ENCODE assay signal across 26 cellular contexts in genomic region chr9:92385001-92385400, GRCh38. TPM values are rescaled to one million over a fixed set of nuclear protein-coding genes. Genes with fewer than 3 reads are reported as not detected.
DNase-seq lines count a peak whose midpoint lies in the region; ATAC-seq and TF ChIP-seq lines count a peak whose summit lies in the region.
"Had no signal": no experiment of that assay in that cellular context is flagged by ENCODE, and none has a peak within 500 bp of the region (broad histone marks: within the 10 kb centered on the region; RNA-seq: fewer than 3 reads in every experiment).

No MANE protein-coding gene starts in this region.

- H3K9me3 ChIP-seq in ascending aorta (no peaks in the 10 kb centered on the region), testis (no peaks in the 10 kb centered on the region)
- H3K9me3 ChIP-seq: adrenal gland, pancreas had no signal

- H3K4me3 ChIP-seq in ascending aorta (peak overlapping the region in 1 of 2 donors; percentile 7), fibroblast of the aortic adventitia (ENCODE audit: low read depth, low read length) (no peak overlapping the region), testis (no peak overlapping the region)
- H3K4me3 ChIP-seq: adrenal gland, K562, pancreas had no signal

- H3K9me3 Mint-ChIP-seq in osteocyte (ENCODE audit: unreplicated experiment), result no peaks in the 10 kb centered on the region
- no peaks in the 10 kb centered on the region for H3K9me3 Mint-ChIP-seq in activated naive CD4-positive, alpha-beta T cell treated with anti-CD3 and anti-CD28 coated beads for 36 hours
- H3K9me3 Mint-ChIP-seq: activated B cell treated with CpG ODN at 0.5 μM for 24 hours; activated CD4-positive, alpha-beta memory T cell treated with anti-CD3 and anti-CD28 coated beads, Interleukin-2, amount 10 ng/mL, durations not matched to agents 7 days and 5 days; naive thymus-derived CD8-positive, alpha-beta T cell had no signal

- no peak for ATAC-seq in GM21529 (IDR thresholded peaks at IDR 0.05; ENCODE audit: unreplicated experiment)
- ATAC-seq: HCT116; K562; naive thymus-derived CD8-positive, alpha-beta T cell; pancreas had no signal

- H3K36me3 ChIP-seq in ascending aorta, result peaks cover 0 to 9% of the 10 kb centered on the region in 2 donors
- H3K36me3 ChIP-seq in testis (ENCODE audit: low read depth, missing control alignments), result no peaks in the 10 kb centered on the region
- H3K36me3 ChIP-seq: adrenal gland, pancreas had no signal

- H3K27ac ChIP-seq in ascending aorta (peak overlapping the region; percentile 83 to 87), testis (peak overlapping the region in 1 of 2 donors; percentile 51)
- H3K27ac ChIP-seq: pancreas had no signal

- TF ChIP-seq CTCF in ascending aorta (IDR thresholded peaks at IDR 0.05), result no peak
- no peak for TF ChIP-seq CTCF in fibroblast of the aortic adventitia (IDR thresholded peaks at IDR 0.05; ENCODE audit: insufficient read depth, low read length)
- TF ChIP-seq CTCF in osteocyte (IDR thresholded peaks at IDR 0.05), result no peak
- no peak for TF ChIP-seq CTCF in testis (IDR thresholded peaks at IDR 0.05)

- peaks cover 36% of the 10 kb centered on the region for H3K4me1 Mint-ChIP-seq in osteocyte (ENCODE audit: unreplicated experiment)
- H3K4me1 Mint-ChIP-seq in activated naive CD4-positive, alpha-beta T cell treated with anti-CD3 and anti-CD28 coated beads for 36 hours (ENCODE audit: low read depth), result peaks cover 4% of the 10 kb centered on the region
- H3K4me1 Mint-ChIP-seq: activated B cell treated with CpG ODN at 0.5 μM for 24 hours; activated CD4-positive, alpha-beta memory T cell treated with anti-CD3 and anti-CD28 coated beads, Interleukin-2, amount 10 ng/mL, durations not matched to agents 7 days and 5 days; CD14-positive monocyte had no signal

- H3K4me1 ChIP-seq in ascending aorta, result peaks cover 0 to 21% of the 10 kb centered on the region in 2 donors
- H3K4me1 ChIP-seq in testis, result no peaks in the 10 kb centered on the region
- H3K4me1 ChIP-seq: pancreas had no signal

- no peaks in the 10 kb centered on the region for H3K27me3 Mint-ChIP-seq in osteocyte (ENCODE audit: unreplicated experiment)
- no peaks in the 10 kb centered on the region for H3K27me3 Mint-ChIP-seq in activated naive CD4-positive, alpha-beta T cell treated with anti-CD3 and anti-CD28 coated beads for 36 hours (ENCODE audit: low read depth)
- H3K27me3 Mint-ChIP-seq: activated B cell treated with CpG ODN at 0.5 μM for 24 hours; activated CD4-positive, alpha-beta memory T cell treated with anti-CD3 and anti-CD28 coated beads, Interleukin-2, amount 10 ng/mL, durations not matched to agents 7 days and 5 days; naive thymus-derived CD8-positive, alpha-beta T cell had no signal

- TF ChIP-seq POLR2A in testis (IDR thresholded peaks at IDR 0.05), result no peak

- DNase-seq in EH (ENCODE audit: low read depth), result peak; percentile 27
- DNase-seq in ascending aorta (ENCODE audit: low spot score in 2 of 2), result no peak
- DNase-seq in fibroblast of the aortic adventitia (ENCODE audit: low read depth), result peak; percentile 90
- no peak for DNase-seq in osteocyte (ENCODE audit: extremely low spot score, unreplicated experiment)
- no peak for DNase-seq in stimulated activated CD4-positive, alpha-beta T cell treated with anti-CD3 and anti-CD28 coated beads, Interleukin-4, amount 100 ng/mL, for 24 hours
- no peak for DNase-seq in testis
- DNase-seq in activated naive CD4-positive, alpha-beta T cell treated with anti-CD3 and anti-CD28 coated beads for 36 hours, result no peak
- DNase-seq: activated B cell treated with CpG ODN at 0.5 μM for 24 hours; activated CD4-positive, alpha-beta memory T cell treated with anti-CD3 and anti-CD28 coated beads, Interleukin-2, amount 10 ng/mL, durations not matched to agents 7 days and 5 days; activated gamma-delta T cell; activated T-cell treated with anti-CD3 and anti-CD28 coated beads for 4 hours; adrenal gland; caudate nucleus; naive thymus-derived CD8-positive, alpha-beta T cell; NCI-H1694 treated with DMSO at 0.1 percent for 48 hours; NCI-H2171 treated with DMSO at 0.1 percent for 48 hours; NCI-H526 treated with DMSO at 0.1 percent for 48 hours; pancreas; right cardiac atrium; RPMI8226; T-helper 9 cell had no signal

- intact Hi-C loops in ascending aorta (cut with DNase I) (no loop called here), testis (cut with DNase I; ENCODE audit: low total_unique reads) (no loop called here)
- intact Hi-C loops in activated naive CD4-positive, alpha-beta T cell treated with anti-CD3 and anti-CD28 coated beads for 36 hours (cut with micrococcal nuclease), result no loop called here

- H3K36me3 Mint-ChIP-seq in osteocyte (ENCODE audit: unreplicated experiment), result peaks cover 13% of the 10 kb centered on the region
- peaks cover 5% of the 10 kb centered on the region for H3K36me3 Mint-ChIP-seq in activated naive CD4-positive, alpha-beta T cell treated with anti-CD3 and anti-CD28 coated beads for 36 hours (ENCODE audit: low read depth)

- H3K27me3 ChIP-seq in ascending aorta (no peaks in the 10 kb centered on the region), testis (no peaks in the 10 kb centered on the region)
- H3K27me3 ChIP-seq: adrenal gland, pancreas had no signal

- peak overlapping the region; percentile 71 for H3K27ac Mint-ChIP-seq in osteocyte (ENCODE audit: unreplicated experiment)
- no peak overlapping the region for H3K27ac Mint-ChIP-seq in activated naive CD4-positive, alpha-beta T cell treated with anti-CD3 and anti-CD28 coated beads for 36 hours
- H3K27ac Mint-ChIP-seq: activated B cell treated with CpG ODN at 0.5 μM for 24 hours; activated CD4-positive, alpha-beta memory T cell treated with anti-CD3 and anti-CD28 coated beads, Interleukin-2, amount 10 ng/mL, durations not matched to agents 7 days and 5 days; CD14-positive monocyte; naive thymus-derived CD8-positive, alpha-beta T cell had no signal

- CTCF ChIA-PET in activated naive CD4-positive, alpha-beta T cell treated with anti-CD3 and anti-CD28 coated beads for 36 hours (lab: Charles Lee), result no interaction called here

- H3K4me3 Mint-ChIP-seq in osteocyte (ENCODE audit: unreplicated experiment), result no peak overlapping the region
- H3K4me3 Mint-ChIP-seq in activated naive CD4-positive, alpha-beta T cell treated with anti-CD3 and anti-CD28 coated beads for 36 hours, result no peak overlapping the region
- H3K4me3 Mint-ChIP-seq: activated B cell treated with CpG ODN at 0.5 μM for 24 hours; activated CD4-positive, alpha-beta memory T cell treated with anti-CD3 and anti-CD28 coated beads, Interleukin-2, amount 10 ng/mL, durations not matched to agents 7 days and 5 days; CD14-positive monocyte; naive thymus-derived CD8-positive, alpha-beta T cell had no signal

- WGBS in testis, 2 donors, result 55 to 59% methylated on average over 3 of the region's 3 CpGs

RNA-seq across cellular contexts. Expression of gene OGN, which starts 19.4 kb away (rescaled TPM):
- total RNA-seq in ascending aorta (156 TPM), fibroblast of the aortic adventitia (ENCODE audit: low replicate concordance) (140 and 166 TPM in 2 replicates), osteocyte (3.9 and 5.5 TPM in 2 replicates), testis (1 to 10 TPM; 4.9 to 9.5 TPM)
- polyA plus RNA-seq in testis (ENCODE audit: insufficient read depth, low read depth, low replicate concordance), result 18.4 TPM
- total RNA-seq in activated naive CD4-positive, alpha-beta T cell treated with anti-CD3 and anti-CD28 coated beads for 36 hours, result not detected
- total RNA-seq: activated B cell treated with CpG ODN at 0.5 μM for 24 hours; activated CD4-positive, alpha-beta memory T cell treated with anti-CD3 and anti-CD28 coated beads, Interleukin-2, amount 10 ng/mL, durations not matched to agents 7 days and 5 days; G401; naive thymus-derived CD8-positive, alpha-beta T cell had no signal
- polyA plus RNA-seq: CD14-positive monocyte had no signal

RNA-seq across cellular contexts. Expression of gene OMD, which starts 39.3 kb away (rescaled TPM):
- 36.2 TPM for total RNA-seq in ascending aorta
- 0.33 and 16.1 TPM in 2 replicates for total RNA-seq in fibroblast of the aortic adventitia (ENCODE audit: low replicate concordance)
- 27.2 and 31.1 TPM in 2 replicates for total RNA-seq in osteocyte
- total RNA-seq in testis, result 1 to 10 TPM; 1.1 to 4.9 TPM
- polyA plus RNA-seq in testis (ENCODE audit: insufficient read depth, low read depth, low replicate concordance), result 2.5 TPM
- total RNA-seq in activated naive CD4-positive, alpha-beta T cell treated with anti-CD3 and anti-CD28 coated beads for 36 hours, result not detected
- total RNA-seq: activated B cell treated with CpG ODN at 0.5 μM for 24 hours; activated CD4-positive, alpha-beta memory T cell treated with anti-CD3 and anti-CD28 coated beads, Interleukin-2, amount 10 ng/mL, durations not matched to agents 7 days and 5 days; G401; K562; naive thymus-derived CD8-positive, alpha-beta T cell had no signal
- polyA plus RNA-seq: CD14-positive monocyte; naive thymus-derived CD8-positive, alpha-beta T cell had no signal

RNA-seq across cellular contexts. Expression of gene CENPP, which starts 59.2 kb away (rescaled TPM):
- 0.43 TPM for total RNA-seq in ascending aorta
- 19.3 and 19.7 TPM in 2 replicates for total RNA-seq in fibroblast of the aortic adventitia (ENCODE audit: low replicate concordance)
- 11.6 and 13.1 TPM in 2 replicates for total RNA-seq in osteocyte
- 10 to 100 TPM in 1 of 2 donors, 1 to 10 TPM in 1; 8.1 to 12.1 TPM for total RNA-seq in testis
- 9.6 TPM for polyA plus RNA-seq in testis (ENCODE audit: insufficient read depth, low read depth, low replicate concordance)
- total RNA-seq in activated naive CD4-positive, alpha-beta T cell treated with anti-CD3 and anti-CD28 coated beads for 36 hours, result 10 to 100 TPM; 24.9 to 26.5 TPM

RNA-seq across cellular contexts. Expression of gene NOL8, which starts 59.9 kb away (rescaled TPM):
- total RNA-seq in ascending aorta (11.5 TPM), fibroblast of the aortic adventitia (ENCODE audit: low replicate concordance) (36.5 and 70.7 TPM in 2 replicates), osteocyte (36.8 and 37.2 TPM in 2 replicates), testis (10 to 100 TPM; 46.0 to 60.5 TPM)
- 12.5 TPM for polyA plus RNA-seq in testis (ENCODE audit: insufficient read depth, low read depth, low replicate concordance)
- total RNA-seq in activated naive CD4-positive, alpha-beta T cell treated with anti-CD3 and anti-CD28 coated beads for 36 hours, result 10 to 100 TPM; 41.0 to 46.2 TPM

Comparison
In these comparisons a context has a peak if more than half of its experiments do, and no peak if none do; other contexts are left out.
1. DNase-seq: peak in EH (single experiment) and fibroblast of the aortic adventitia (single experiment); none in ascending aorta (0 of 2), osteocyte (single experiment), stimulated activated CD4-positive, alpha-beta T cell treated with anti-CD3 and anti-CD28 coated beads, Interleukin-4, amount 100 ng/mL, for 24 hours (single experiment), testis (single experiment) and activated naive CD4-positive, alpha-beta T cell treated with anti-CD3 and anti-CD28 coated beads for 36 hours (single experiment).
2. RNA of gene OGN, which starts 19.4 kb away (total RNA-seq): 156 TPM in ascending aorta (single experiment) and 140 to 166 TPM in fibroblast of the aortic adventitia; 4.9 to 9.5 TPM in testis, 3.9 to 5.5 TPM in osteocyte and not detected in activated naive CD4-positive, alpha-beta T cell treated with anti-CD3 and anti-CD28 coated beads for 36 hours; every median in the first group is over 10 times any median in the second.